Comparison of ENCODE assay signal across 10 cellular contexts in the genomic region with DNA sequence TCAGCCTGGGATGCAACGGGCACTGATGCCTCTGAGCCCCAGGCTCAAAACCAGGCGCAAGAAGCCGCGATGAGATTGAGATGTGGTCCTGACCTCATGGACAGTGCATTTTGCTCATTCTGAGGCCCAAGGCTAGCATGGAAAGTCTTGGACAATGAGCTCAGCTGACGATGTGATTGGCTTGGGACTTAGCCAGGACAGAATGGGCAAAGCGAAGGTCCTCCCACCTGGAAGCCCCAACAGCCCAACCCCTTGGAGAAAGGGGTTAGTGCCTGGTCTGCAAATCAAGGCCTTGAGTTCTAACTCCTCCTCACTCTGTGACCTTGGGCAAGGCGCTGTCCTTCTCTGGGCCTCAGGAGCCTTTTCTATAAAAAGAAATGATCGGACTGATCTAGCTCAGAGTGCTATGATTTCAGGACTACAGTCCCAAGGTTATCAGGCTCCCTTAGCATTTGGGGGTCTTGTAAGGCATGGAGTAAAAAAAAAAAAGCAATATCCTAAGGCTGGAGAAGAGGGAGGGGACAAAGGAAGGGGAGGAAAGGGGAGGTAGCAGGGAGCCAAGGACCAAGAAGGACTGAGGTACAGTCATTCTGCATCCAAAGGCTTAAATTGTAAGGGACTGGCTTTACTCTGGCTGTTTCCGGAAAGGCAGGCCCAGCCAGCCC. TPM values are rescaled to one million over a fixed set of nuclear protein-coding genes. Genes with fewer than 3 reads are reported as not detected.
A peak's percentile ranks its signal among the peaks of the same experiment; 100 is the strongest.
DNase-seq lines count a peak whose midpoint lies in the region; ATAC-seq and TF ChIP-seq lines count a peak whose summit lies in the region.
"Had no signal": no experiment of that assay in that cellular context is flagged by ENCODE, and none has a peak within 500 bp of the region (broad histone marks: within the 10 kb centered on the region; RNA-seq: fewer than 3 reads in every experiment).

No MANE protein-coding gene starts in this region.

- peaks cover 66% of the 10 kb centered on the region for H3K4me1 Mint-ChIP-seq in activated naive CD4-positive, alpha-beta T cell treated with anti-CD3 and anti-CD28 coated beads, Interleukin-2, amount 10 ng/mL, durations not matched to agents 7 days and 5 days
- peaks cover 77% of the 10 kb centered on the region for H3K4me1 Mint-ChIP-seq in activated naive CD8-positive, alpha-beta T cell treated with anti-CD3 and anti-CD28 coated beads, Interleukin-2, amount 50 U/mL, for 24 hours

- H3K4me3 ChIP-seq in lung (no peak overlapping the region), transverse colon (no peak overlapping the region)

- H3K4me3 Mint-ChIP-seq in activated naive CD4-positive, alpha-beta T cell treated with anti-CD3 and anti-CD28 coated beads, Interleukin-2, amount 10 ng/mL, durations not matched to agents 7 days and 5 days, result peak overlapping the region; percentile 91
- peak overlapping the region; percentile 98 for H3K4me3 Mint-ChIP-seq in activated naive CD8-positive, alpha-beta T cell treated with anti-CD3 and anti-CD28 coated beads, Interleukin-2, amount 50 U/mL, for 24 hours

- peaks cover 58% of the 10 kb centered on the region for H3K36me3 Mint-ChIP-seq in activated naive CD4-positive, alpha-beta T cell treated with anti-CD3 and anti-CD28 coated beads, Interleukin-2, amount 10 ng/mL, durations not matched to agents 7 days and 5 days
- peaks cover 72% of the 10 kb centered on the region for H3K36me3 Mint-ChIP-seq in activated naive CD8-positive, alpha-beta T cell treated with anti-CD3 and anti-CD28 coated beads, Interleukin-2, amount 50 U/mL, for 24 hours (ENCODE audit: low read depth)

- H3K4me1 ChIP-seq in lung (ENCODE audit: control insufficient read depth in 2 of 2, insufficient read depth in 2 of 2, low read length in 2 of 2), result peaks cover 7 to 33% of the 10 kb centered on the region in 2 donors
- peaks cover 18 to 43% (median 29%) of the 10 kb centered on the region in 4 donors for H3K4me1 ChIP-seq in transverse colon

- TF ChIP-seq CTCF in lung (IDR thresholded peaks at IDR 0.05; ENCODE audit: control extremely low read depth, extremely low read depth) (no peak), transverse colon (IDR thresholded peaks at IDR 0.05) (no peak), GM10266 (IDR thresholded peaks at IDR 0.05; ENCODE audit: control insufficient read depth, insufficient read depth, low read depth, missing control alignments) (no peak)

- H3K9me3 ChIP-seq in lung (ENCODE audit: control insufficient read depth in 2 of 2, insufficient read depth in 1 of 2, low read length in 1 of 2) (no peaks in the 10 kb centered on the region), transverse colon (no peaks in the 10 kb centered on the region)

- no peak for TF ChIP-seq EP300 in transverse colon (IDR thresholded peaks at IDR 0.05; ENCODE audit: low read depth)

- 85% methylated on average over 9 of the region's 9 CpGs for WGBS in lung, 2 donors
- WGBS in transverse colon (ENCODE audit: low coverage in 1 of 2), 2 donors, result 81 to 90% methylated on average over 5 to 9 of the region's 9 CpGs

- intact Hi-C loops in transverse colon (cut with DNase I; ENCODE audit: low total_unique reads), result no loop called here

- no peak for DNase-seq in activated naive CD4-positive, alpha-beta T cell treated with anti-CD3 and anti-CD28 coated beads, Interleukin-2, amount 10 ng/mL, durations not matched to agents 7 days and 5 days
- no peak for DNase-seq in activated naive CD4-positive, alpha-beta T cell (lab: John Stamatoyannopoulos, UW)
- DNase-seq in activated naive CD8-positive, alpha-beta T cell treated with anti-CD3 and anti-CD28 coated beads, Interleukin-2, amount 50 U/mL, for 24 hours, result no peak
- DNase-seq in lung (ENCODE audit: low spot score) (no peak), transverse colon (no peak), GM10266 (ENCODE audit: extremely low spot score) (no peak), GM19238 (ENCODE audit: insufficient read length, low spot score) (no peak)
- DNase-seq: NCI-H1436 had no signal

- H3K27me3 Mint-ChIP-seq in activated naive CD4-positive, alpha-beta T cell treated with anti-CD3 and anti-CD28 coated beads, Interleukin-2, amount 10 ng/mL, durations not matched to agents 7 days and 5 days, result peaks cover 9% of the 10 kb centered on the region
- H3K27me3 Mint-ChIP-seq in activated naive CD8-positive, alpha-beta T cell treated with anti-CD3 and anti-CD28 coated beads, Interleukin-2, amount 50 U/mL, for 24 hours, result no peaks in the 10 kb centered on the region

- H3K9me3 Mint-ChIP-seq in activated naive CD4-positive, alpha-beta T cell treated with anti-CD3 and anti-CD28 coated beads, Interleukin-2, amount 10 ng/mL, durations not matched to agents 7 days and 5 days, result no peaks in the 10 kb centered on the region
- no peaks in the 10 kb centered on the region for H3K9me3 Mint-ChIP-seq in activated naive CD8-positive, alpha-beta T cell treated with anti-CD3 and anti-CD28 coated beads, Interleukin-2, amount 50 U/mL, for 24 hours

- in situ Hi-C loops in transverse colon (cut with MboI; ENCODE audit: low pct_ligation_motif_present in 1 of 4, low pct_unique_long_range_greater_than_20kb in 1 of 4, low sequenced_read_pairs in 3 of 4), result no loop called here

- CTCF ChIA-PET in activated naive CD4-positive, alpha-beta T cell treated with anti-CD3 and anti-CD28 coated beads, Interleukin-2, amount 10 ng/mL, durations not matched to agents 7 days and 5 days (lab: Charles Lee), result interaction anchor here (0.7 to 2.4 kb wide), 2 partner anchors 34 to 86 kb away, joined by 3 to 10 read pairs; partner anchors contain the start of gene P2RX3

- ATAC-seq in activated naive CD8-positive, alpha-beta T cell treated with anti-CD3 and anti-CD28 coated beads, Interleukin-2, amount 50 U/mL, for 24 hours, result no peak
- ATAC-seq in lung (ENCODE audit: insufficient read depth, low FRiP score), result no peak
- ATAC-seq in activated CD4-positive, CD25-positive, alpha-beta regulatory T cell treated with anti-CD3 and anti-CD28 coated beads, Interleukin-2, amount 50 U/mL, for 24 hours, result no peak

- peaks cover 0 to 14% of the 10 kb centered on the region in 2 donors for H3K36me3 ChIP-seq in lung (ENCODE audit: control insufficient read depth in 2 of 2, insufficient read depth in 2 of 2, low read length in 2 of 2)
- H3K36me3 ChIP-seq in transverse colon, result no peaks in the 10 kb centered on the region

- H3K27me3 ChIP-seq in lung (ENCODE audit: control insufficient read depth, insufficient read depth) (no peaks in the 10 kb centered on the region), transverse colon (no peaks in the 10 kb centered on the region)

- H3K27ac Mint-ChIP-seq in activated naive CD4-positive, alpha-beta T cell treated with anti-CD3 and anti-CD28 coated beads, Interleukin-2, amount 10 ng/mL, durations not matched to agents 7 days and 5 days, result peak overlapping the region; percentile 96
- peak overlapping the region; percentile 98 for H3K27ac Mint-ChIP-seq in activated naive CD8-positive, alpha-beta T cell treated with anti-CD3 and anti-CD28 coated beads, Interleukin-2, amount 50 U/mL, for 24 hours

- H3K27ac ChIP-seq in lung (ENCODE audit: low read depth in 1 of 2, low read length in 1 of 2) (peak overlapping the region; percentile 13 to 94), transverse colon (peak overlapping the region; percentile 86 to 94 (median 88))

- TF ChIP-seq POLR2A in transverse colon (IDR thresholded peaks at IDR 0.05), result no peak

RNA-seq across cellular contexts. Expression of gene SLC43A3, which starts 2.7 kb away (rescaled TPM):
- total RNA-seq in lung (100 to 1,000 TPM in 1 of 2 donors, 10 to 100 TPM in 1; 23.3 to 148 TPM), transverse colon (10 to 100 TPM in 3 of 4 donors, 1 to 10 TPM in 1; 6.0 to 35.9 (median 19.4) TPM)
- polyA plus RNA-seq in lung, result 100 to 1,000 TPM in 1 of 2 donors, 10 to 100 TPM in 1; 61.4 to 155 TPM

RNA-seq across cellular contexts. Expression of gene PRG2, which starts 33.8 kb away (rescaled TPM):
- total RNA-seq in lung (under 1 TPM; 0.68 to 0.71 TPM), transverse colon (not detected)
- polyA plus RNA-seq in lung, result 1 to 10 TPM in 1 of 2 donors, under 1 TPM in 1; 0.94 to 5.3 TPM

RNA-seq across cellular contexts. Expression of gene RTN4RL2, which starts 36.1 kb away (rescaled TPM):
- total RNA-seq in lung, result 1 to 10 TPM in 1 of 2 donors, under 1 TPM in 1; 0.31 to 4.8 TPM
- 1 to 10 TPM; 1.5 to 1.8 TPM for polyA plus RNA-seq in lung
- under 1 TPM in 1 of 4 donors, not detected in 3; 0.48 TPM for total RNA-seq in transverse colon

RNA-seq across cellular contexts. Expression of gene PRG3, which starts 43.3 kb away (rescaled TPM):
- total RNA-seq in lung (1 to 10 TPM in 1 of 2 donors, not detected in 1; 1.4 TPM), transverse colon (not detected)
- polyA plus RNA-seq in lung, result under 1 TPM in 1 of 2 donors, not detected in 1; 0.63 TPM
- total RNA-seq: T-helper 2 cell treated with Interferon-gamma antibody and Interleukin-4, amounts not matched to agents 100 ng/mL and 5 ng/mL, for 36 hours had no signal
